In genomic region chr17:6147054-6147453, GRCh38 we compare ENCODE assay signal across 24 cellular contexts.
"Had no signal": no experiment of that assay in that cellular context is flagged by ENCODE, and none has a peak within 500 bp of the region (broad histone marks: within the 10 kb centered on the region; RNA-seq: fewer than 3 reads in every experiment).

No MANE protein-coding gene starts in this region.

- H3K36me3 ChIP-seq: colonic mucosa, esophagus muscularis mucosa, gastroesophageal sphincter, heart right ventricle, left lung, neutrophil, right lobe of liver, transverse colon, upper lobe of right lung, uterus had no signal

- DNase-seq: colonic mucosa; effector CD8-positive, alpha-beta T cell; foreskin keratinocyte; heart right ventricle; hippocampal formation; left cardiac atrium; left lung; naive thymus-derived CD8-positive, alpha-beta T cell; nephron progenitor cell; right lobe of liver; small intestine; stimulated activated CD4-positive, alpha-beta T cell treated with anti-CD3 and anti-CD28 coated beads, Interleukin-15, amount 100 ng/mL, for 24 hours; stimulated activated CD4-positive, alpha-beta T cell treated with anti-CD3 and anti-CD28 coated beads, Interleukin-2, amount 100 ng/mL, for 48 hours; stimulated activated naive B cell treated with anti-CD40 and anti-IgM and Interleukin-4, amounts not matched to agents 10 μg/mL and 1 μg/mL and 100 μg/mL, for 72 hours; transverse colon; upper lobe of right lung; uterus had no signal

- H3K9ac ChIP-seq: parathyroid adenoma had no signal

- H3K4me3 Mint-ChIP-seq: dendritic cell treated with granulocyte-macrophage colony-stimulating factor and Interleukin-4, amounts not matched to agents 40 ng/mL and 50 ng/mL, for 4 days; naive thymus-derived CD8-positive, alpha-beta T cell; nephron progenitor cell; stimulated activated naive B cell treated with anti-CD40 and anti-IgM and Interleukin-4, amounts not matched to agents 10 μg/mL and 1 μg/mL and 100 μg/mL, for 72 hours; stimulated activated naive CD8-positive, alpha-beta T cell treated with anti-CD3 and anti-CD28 coated beads, Interleukin-15, Interleukin-2, amounts not matched to agents 100 ng/mL and 50 ng/mL, for 24 hours had no signal

- H3K36me3 Mint-ChIP-seq: naive thymus-derived CD8-positive, alpha-beta T cell; stimulated activated naive B cell treated with anti-CD40 and anti-IgM and Interleukin-4, amounts not matched to agents 10 μg/mL and 1 μg/mL and 100 μg/mL, for 72 hours had no signal

- H2AFZ ChIP-seq: parathyroid adenoma had no signal

- H3K4me3 ChIP-seq: colonic mucosa, esophagus muscularis mucosa, gastroesophageal sphincter, heart right ventricle, left lung, right lobe of liver, transverse colon, upper lobe of right lung, uterus had no signal

- H3K9me3 ChIP-seq: colonic mucosa, esophagus muscularis mucosa, gastroesophageal sphincter, neutrophil, right lobe of liver, transverse colon, upper lobe of right lung, uterus had no signal

- H3K4me1 Mint-ChIP-seq: naive thymus-derived CD8-positive, alpha-beta T cell; nephron progenitor cell; stimulated activated naive B cell treated with anti-CD40 and anti-IgM and Interleukin-4, amounts not matched to agents 10 μg/mL and 1 μg/mL and 100 μg/mL, for 72 hours had no signal

- H3K27me3 ChIP-seq: colonic mucosa, foreskin keratinocyte, neutrophil, right lobe of liver, upper lobe of right lung, uterus had no signal

- ATAC-seq: foreskin keratinocyte; gastroesophageal sphincter; heart right ventricle; left cardiac atrium; left lung; naive thymus-derived CD8-positive, alpha-beta T cell; right lobe of liver; stimulated activated naive B cell treated with anti-CD40 and anti-IgM and Interleukin-4, amounts not matched to agents 10 μg/mL and 1 μg/mL and 100 μg/mL, for 72 hours; upper lobe of right lung had no signal

- H3K27ac Mint-ChIP-seq: dendritic cell treated with granulocyte-macrophage colony-stimulating factor and Interleukin-4, amounts not matched to agents 40 ng/mL and 50 ng/mL, for 4 days; naive thymus-derived CD8-positive, alpha-beta T cell; nephron progenitor cell; progenitor cell of endocrine pancreas; stimulated activated naive B cell treated with anti-CD40 and anti-IgM and Interleukin-4, amounts not matched to agents 10 μg/mL and 1 μg/mL and 100 μg/mL, for 72 hours; stimulated activated naive CD8-positive, alpha-beta T cell treated with anti-CD3 and anti-CD28 coated beads, Interleukin-15, Interleukin-2, amounts not matched to agents 100 ng/mL and 50 ng/mL, for 24 hours had no signal

- H3K27ac ChIP-seq: colonic mucosa, esophagus muscularis mucosa, foreskin keratinocyte, gastroesophageal sphincter, heart right ventricle, left lung, neutrophil, parathyroid adenoma, right lobe of liver, transverse colon, upper lobe of right lung, uterus had no signal

- H3K9me3 Mint-ChIP-seq: dendritic cell treated with granulocyte-macrophage colony-stimulating factor and Interleukin-4, amounts not matched to agents 40 ng/mL and 50 ng/mL, for 4 days had no signal

- H3K4me1 ChIP-seq: colonic mucosa, esophagus muscularis mucosa, foreskin keratinocyte, gastroesophageal sphincter, heart right ventricle, left lung, parathyroid adenoma, right lobe of liver, transverse colon, upper lobe of right lung, uterus had no signal

- H3K27me3 Mint-ChIP-seq: dendritic cell treated with granulocyte-macrophage colony-stimulating factor and Interleukin-4, amounts not matched to agents 40 ng/mL and 50 ng/mL, for 4 days had no signal
